ENCODE assay signal across 13 cellular contexts in genomic region chr2:230650585-230651137, GRCh38.
DNase-seq lines count a peak whose midpoint lies in the region; ATAC-seq and TF ChIP-seq lines count a peak whose summit lies in the region.
"Had no signal": no experiment of that assay in that cellular context is flagged by ENCODE, and none has a peak within 500 bp of the region (broad histone marks: within the 10 kb centered on the region; RNA-seq: fewer than 3 reads in every experiment).

No MANE protein-coding gene starts in this region.

- DNase-seq in ecto neural progenitor cell (ENCODE audit: low spot score) = peak; percentile 76
- no peak for DNase-seq in effector CD4-positive, alpha-beta T cell
- DNase-seq: activated gamma-delta T cell treated with Interleukin-2 at 50 U/mL for 16 hours; CD4-positive, alpha-beta T cell; MM.1S; transverse colon had no signal

- peak overlapping the region in 10 of 11 experiments; percentile 2 to 57 (median 28); a peak in 15 of 22 replicates for H3K27ac ChIP-seq in BLaER1 treated with 17β-estradiol and CSF1 and Interleukin-3, amounts not matched to agents 10 nM and 100 nM
- H3K27ac ChIP-seq: transverse colon had no signal

- H3K27me3 ChIP-seq in BLaER1 treated with 17β-estradiol and CSF1 and Interleukin-3, amounts not matched to agents 10 nM and 100 nM = no peaks in the 10 kb centered on the region
- H3K27me3 ChIP-seq: transverse colon had no signal

- no peak overlapping the region; a peak in 1 of 20 replicates for H3K4me3 ChIP-seq in BLaER1 treated with 17β-estradiol and CSF1 and Interleukin-3, amounts not matched to agents 10 nM and 100 nM
- H3K4me3 ChIP-seq: transverse colon had no signal

- no peak for TF ChIP-seq POLR2A in GM18505 (IDR thresholded peaks at IDR 0.05; ENCODE audit: borderline replicate concordance, extremely low read depth, insufficient read depth, insufficient read length)

- H3K4me1 ChIP-seq in BLaER1 treated with 17β-estradiol and CSF1 and Interleukin-3, amounts not matched to agents 10 nM and 100 nM = peaks cover 25 to 48% (median 35%) of the 10 kb centered on the region in 10 experiments
- H3K4me1 ChIP-seq: transverse colon had no signal

- peaks cover 6 to 52% (median 26%) of the 10 kb centered on the region in 11 experiments; a peak in 20 of 22 replicates for H3K9me3 ChIP-seq in BLaER1 treated with 17β-estradiol and CSF1 and Interleukin-3, amounts not matched to agents 10 nM and 100 nM (replicated peaks in 1 of 11)
- H3K9me3 ChIP-seq: transverse colon had no signal

- H3K36me3 ChIP-seq in BLaER1 treated with 17β-estradiol and CSF1 and Interleukin-3, amounts not matched to agents 10 nM and 100 nM = no peaks in the 10 kb centered on the region
- H3K36me3 ChIP-seq: transverse colon had no signal

- H4K20me1 ChIP-seq in BLaER1 treated with 17β-estradiol and CSF1 and Interleukin-3, amounts not matched to agents 10 nM and 100 nM = no peaks in the 10 kb centered on the region

- peak overlapping the region in 5 of 11 experiments; percentile 6 to 57 (median 45); a peak in 6 of 22 replicates for H3K9ac ChIP-seq in BLaER1 treated with 17β-estradiol and CSF1 and Interleukin-3, amounts not matched to agents 10 nM and 100 nM

- H3K4me2 ChIP-seq in BLaER1 treated with 17β-estradiol and CSF1 and Interleukin-3, amounts not matched to agents 10 nM and 100 nM = peak overlapping the region; percentile 49 to 90 (median 70)

- ATAC-seq in GM19043 (IDR thresholded peaks at IDR 0.05; ENCODE audit: low read depth, unreplicated experiment) = peak; percentile 79
- ATAC-seq in HG03457 (IDR thresholded peaks at IDR 0.05; ENCODE audit: unreplicated experiment) = peak; percentile 83
- no peak for ATAC-seq in GM18505 (IDR thresholded peaks at IDR 0.05; ENCODE audit: unreplicated experiment)
- no peak for ATAC-seq in HG02642 (IDR thresholded peaks at IDR 0.05; ENCODE audit: poor library complexity, unreplicated experiment)
- no peak for ATAC-seq in HG02763 (IDR thresholded peaks at IDR 0.05; ENCODE audit: unreplicated experiment)
- ATAC-seq: left lobe of liver had no signal

Comparison
In these comparisons a context has a peak if more than half of its experiments do, and no peak if none do; other contexts are left out.
1. ATAC-seq: peak in GM19043 (single experiment) and HG03457 (single experiment); none in GM18505 (single experiment), HG02642 (single experiment) and HG02763 (single experiment).